In the genomic region with DNA sequence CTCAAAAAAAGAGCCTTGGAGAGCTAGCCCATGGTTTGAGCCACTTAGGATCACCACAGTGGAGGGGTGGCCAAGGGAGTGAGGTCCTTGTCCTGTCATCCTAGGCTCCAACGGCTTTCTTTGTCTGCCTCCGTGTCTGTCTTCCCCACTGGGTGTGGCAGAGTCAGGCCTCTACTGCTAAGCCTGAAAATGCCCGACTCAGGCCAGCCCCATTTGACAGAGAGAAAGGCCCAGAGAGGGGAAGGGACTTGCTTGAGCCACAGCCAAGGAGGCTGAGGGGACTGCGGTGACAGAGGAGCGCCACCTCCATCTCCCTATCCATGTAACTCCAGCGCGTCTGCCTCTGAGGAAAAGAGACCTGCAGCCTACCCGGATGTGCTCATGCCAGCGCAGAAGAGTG, we compare ENCODE assay signal across 13 cellular contexts.
"Had no signal": no experiment of that assay in that cellular context is flagged by ENCODE, and none has a peak within 500 bp of the region (broad histone marks: within the 10 kb centered on the region; RNA-seq: fewer than 3 reads in every experiment).

No MANE protein-coding gene starts in this region.

- H3K4me3 ChIP-seq: esophagus squamous epithelium, gastroesophageal sphincter, lung, right atrium auricular region, stomach, thoracic aorta had no signal

- H3K36me3 ChIP-seq: esophagus squamous epithelium, gastroesophageal sphincter, left ventricle myocardium inferior, right atrium auricular region, stomach, thoracic aorta had no signal

- H3K27me3 ChIP-seq: right atrium auricular region had no signal

- H3K4me3 Mint-ChIP-seq: dendritic cell treated with granulocyte-macrophage colony-stimulating factor and Interleukin-4, amounts not matched to agents 40 ng/mL and 50 ng/mL, for 4 days; effector memory CD8-positive, alpha-beta T cell; immature natural killer cell; nephron had no signal

- DNase-seq: esophagus squamous epithelium, mesendoderm had no signal

- H3K27ac ChIP-seq: esophagus squamous epithelium, gastroesophageal sphincter, left ventricle myocardium inferior, right atrium auricular region, stomach, thoracic aorta had no signal

- H3K36me3 Mint-ChIP-seq: immature natural killer cell, naive B cell had no signal

- H3K27ac Mint-ChIP-seq: dendritic cell treated with granulocyte-macrophage colony-stimulating factor and Interleukin-4, amounts not matched to agents 40 ng/mL and 50 ng/mL, for 4 days; effector memory CD8-positive, alpha-beta T cell; immature natural killer cell had no signal

- H3K9me3 ChIP-seq: esophagus squamous epithelium, gastroesophageal sphincter, left ventricle myocardium inferior, right atrium auricular region, stomach, thoracic aorta had no signal

- H3K9me3 Mint-ChIP-seq: dendritic cell treated with granulocyte-macrophage colony-stimulating factor and Interleukin-4, amounts not matched to agents 40 ng/mL and 50 ng/mL, for 4 days; effector memory CD8-positive, alpha-beta T cell; immature natural killer cell; naive B cell; nephron had no signal
